9 cellular contexts compared by ENCODE assay signal in the genomic region with DNA sequence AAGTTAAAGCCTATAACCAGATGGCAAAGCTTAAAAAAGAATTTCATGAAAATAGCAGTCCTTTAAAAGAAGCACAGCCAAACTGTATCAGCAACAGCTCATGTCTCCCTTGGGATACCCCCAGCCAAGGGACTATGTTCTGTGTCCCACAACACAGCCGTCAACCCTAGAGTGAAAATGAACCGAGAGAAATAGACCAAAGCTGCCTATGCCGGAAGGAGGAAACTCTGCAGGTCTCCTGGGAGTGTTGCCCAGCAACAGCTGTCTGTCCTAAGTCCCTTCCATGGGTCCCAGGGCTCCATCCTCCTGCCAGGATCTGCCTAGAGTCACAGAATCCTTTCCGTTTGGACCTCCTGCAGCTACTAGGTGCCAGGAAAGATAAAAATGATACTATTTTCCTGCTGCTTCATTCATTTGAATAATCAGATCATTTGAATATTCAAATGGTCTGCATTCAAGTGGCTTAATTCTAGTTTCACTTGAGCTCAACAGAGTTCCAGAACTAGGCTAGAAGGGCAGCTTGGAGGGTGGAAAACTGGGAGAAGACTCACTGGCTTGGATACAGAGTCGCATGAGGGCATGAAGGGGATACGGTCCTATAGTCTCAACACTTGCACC. TPM values are rescaled to one million over a fixed set of nuclear protein-coding genes. Genes with fewer than 3 reads are reported as not detected.
DNase-seq lines count a peak whose midpoint lies in the region; ATAC-seq and TF ChIP-seq lines count a peak whose summit lies in the region.
"Had no signal": no experiment of that assay in that cellular context is flagged by ENCODE, and none has a peak within 500 bp of the region (broad histone marks: within the 10 kb centered on the region; RNA-seq: fewer than 3 reads in every experiment).

No MANE protein-coding gene starts in this region.

- peak overlapping the region; percentile 34 for H3K27ac Mint-ChIP-seq in activated naive CD8-positive, alpha-beta T cell treated with anti-CD3 and anti-CD28 coated beads, Interleukin-2, amount 10 ng/mL, durations not matched to agents 7 days and 5 days

- H4K20me1 ChIP-seq in MM.1S (ENCODE audit: insufficient read depth, low read length) = no peaks in the 10 kb centered on the region

- in situ Hi-C loops in KBM-7 (cut with MboI; ENCODE audit: low pct_unique_long_range_greater_than_20kb, low sequenced_read_pairs) = no loop called here

- H3K36me3 ChIP-seq in A673 (ENCODE audit: insufficient read depth, low read length, poor library complexity, severe bottlenecking) = no peaks in the 10 kb centered on the region
- H3K36me3 ChIP-seq in MM.1S (replicated peaks; ENCODE audit: insufficient read depth, low read length) = no peaks in the 10 kb centered on the region

- H3K4me3 Mint-ChIP-seq in activated naive CD8-positive, alpha-beta T cell treated with anti-CD3 and anti-CD28 coated beads, Interleukin-2, amount 10 ng/mL, durations not matched to agents 7 days and 5 days = no peak overlapping the region

- BruUV-seq in A673 (replicated peaks; lab: Mats Ljungman, UMichigan) = no TSS peak

- H3K79me2 ChIP-seq in MM.1S (ENCODE audit: low read length) = no peaks in the 10 kb centered on the region

- CTCF ChIA-PET in A673 (lab: Charles Lee) = no interaction called here

- peaks cover 70% of the 10 kb centered on the region for H3K36me3 Mint-ChIP-seq in activated naive CD8-positive, alpha-beta T cell treated with anti-CD3 and anti-CD28 coated beads, Interleukin-2, amount 10 ng/mL, durations not matched to agents 7 days and 5 days

- H3K4me1 Mint-ChIP-seq in activated naive CD8-positive, alpha-beta T cell treated with anti-CD3 and anti-CD28 coated beads, Interleukin-2, amount 10 ng/mL, durations not matched to agents 7 days and 5 days = peaks cover 32% of the 10 kb centered on the region

- H2AFZ ChIP-seq in MM.1S (ENCODE audit: low read length) = no peak overlapping the region

- DNase-seq in A673 (ENCODE audit: low spot score) (peak; percentile 98), MM.1S (no peak), activated gamma-delta T cell treated with Interleukin-2 at 50 U/mL for 16 hours (no peak), KBM-7 (no peak), inferior parietal cortex (ENCODE audit: extremely low spot score) (no peak)
- DNase-seq in activated naive CD8-positive, alpha-beta T cell treated with anti-CD3 and anti-CD28 coated beads, Interleukin-2, amount 10 ng/mL, durations not matched to agents 7 days and 5 days = no peak
- DNase-seq: stimulated activated CD4-positive, alpha-beta T cell treated with anti-CD3 and anti-CD28 coated beads, Interleukin-2, amount 100 ng/mL, for 48 hours had no signal

- no peak overlapping the region for H3K4me2 ChIP-seq in MM.1S (ENCODE audit: low read depth, low read length)

- peaks cover 54% of the 10 kb centered on the region for H3K4me1 ChIP-seq in A673 (ENCODE audit: insufficient read depth, low read length, poor library complexity, severe bottlenecking)
- peaks cover 7% of the 10 kb centered on the region; the same call in 1 of the 2 replicates for H3K4me1 ChIP-seq in MM.1S (ENCODE audit: low read length)

- H3K27ac ChIP-seq in A673 (ENCODE audit: low read depth, low read length, poor library complexity, severe bottlenecking) (peak overlapping the region; percentile 36), MM.1S (ENCODE audit: low read length) (no peak overlapping the region)

- H3K9me3 ChIP-seq in A673 (ENCODE audit: low read depth, low read length, poor library complexity, severe bottlenecking) (no peaks in the 10 kb centered on the region), MM.1S (replicated peaks; ENCODE audit: insufficient read depth, low read length) (no peaks in the 10 kb centered on the region)

- H3K9me2 ChIP-seq in MM.1S (replicated peaks; ENCODE audit: insufficient read depth, low read length) = no peaks in the 10 kb centered on the region

- no peaks in the 10 kb centered on the region for H3K27me3 Mint-ChIP-seq in activated naive CD8-positive, alpha-beta T cell treated with anti-CD3 and anti-CD28 coated beads, Interleukin-2, amount 10 ng/mL, durations not matched to agents 7 days and 5 days

- H3K4me3 ChIP-seq in A673 (ENCODE audit: low read depth, low read length, poor library complexity, severe bottlenecking) (no peak overlapping the region), MM.1S (ENCODE audit: low read length) (no peak overlapping the region)

- ATAC-seq in GM19035 (IDR thresholded peaks at IDR 0.05; ENCODE audit: unreplicated experiment) (peak; percentile 72), HG03045 (IDR thresholded peaks at IDR 0.05; ENCODE audit: unreplicated experiment) (peak; percentile 75)
- ATAC-seq in activated naive CD8-positive, alpha-beta T cell treated with anti-CD3 and anti-CD28 coated beads, Interleukin-2, amount 10 ng/mL, durations not matched to agents 7 days and 5 days (ENCODE audit: low read depth) = no peak

- no peaks in the 10 kb centered on the region for H3K27me3 ChIP-seq in A673 (replicated peaks; ENCODE audit: insufficient read depth, low read depth, low read length, poor library complexity)
- no peaks in the 10 kb centered on the region for H3K27me3 ChIP-seq in MM.1S (replicated peaks; ENCODE audit: insufficient read depth, low read length)

- H3K9me3 Mint-ChIP-seq in activated naive CD8-positive, alpha-beta T cell treated with anti-CD3 and anti-CD28 coated beads, Interleukin-2, amount 10 ng/mL, durations not matched to agents 7 days and 5 days = no peaks in the 10 kb centered on the region

- H3F3A ChIP-seq in MM.1S (ENCODE audit: insufficient read depth, low read length) = no peaks in the 10 kb centered on the region

- no peak overlapping the region for H3K9ac ChIP-seq in MM.1S (ENCODE audit: low read length)

- no peak for TF ChIP-seq CTCF in A673 (conservative IDR thresholded peaks at IDR 0.05; ENCODE audit: low read depth, low read length)
- no peak for TF ChIP-seq CTCF in MM.1S (IDR thresholded peaks at IDR 0.05; ENCODE audit: low read length)

- POLR2A ChIA-PET in A673 (lab: Charles Lee; ENCODE audit: low non-redundant PET) = interaction anchor here (0.6 to 0.8 kb wide), 2 partner anchors 19 to 67 kb away, joined by 3 read pairs; no protein-coding TSS in a partner anchor
- POLR2A ChIA-PET in activated naive CD8-positive, alpha-beta T cell treated with anti-CD3 and anti-CD28 coated beads, Interleukin-2, amount 10 ng/mL, durations not matched to agents 7 days and 5 days (lab: Charles Lee) = interaction anchor here (1.4 to 2.7 kb wide), 2 partner anchors 15 to 16 kb away, joined by 3 to 17 read pairs; no protein-coding TSS in a partner anchor

- intact Hi-C loops in A673 (cut with micrococcal nuclease; ENCODE audit: unreplicated experiment) = loop anchor here (5.0 kb wide), 1 partner anchor 101 kb away; a partner anchor contains a TSS

RNA-seq across cellular contexts. Expression of a gene that starts 53.1 kb away (rescaled TPM):
- 6.3 and 7.3 TPM in 2 replicates for total RNA-seq in A673 (2021)
- total RNA-seq in activated naive CD8-positive, alpha-beta T cell treated with anti-CD3 and anti-CD28 coated beads, Interleukin-2, amount 10 ng/mL, durations not matched to agents 7 days and 5 days = 100 to 1,000 TPM in 1 of 2 experiments, 10 to 100 TPM in 1; 99.6 to 102 TPM

Comparison
In these comparisons a context has a peak if more than half of its experiments do, and no peak if none do; other contexts are left out.
1. RNA of a gene that starts 53.1 kb away (total RNA-seq): 99.6 to 102 TPM in activated naive CD8-positive, alpha-beta T cell treated with anti-CD3 and anti-CD28 coated beads, Interleukin-2, amount 10 ng/mL, durations not matched to agents 7 days and 5 days; 6.3 to 7.3 TPM in A673; every median in the first group is over 10 times any median in the second.